ENCODE assay signal across 10 cellular contexts in the genomic region with DNA sequence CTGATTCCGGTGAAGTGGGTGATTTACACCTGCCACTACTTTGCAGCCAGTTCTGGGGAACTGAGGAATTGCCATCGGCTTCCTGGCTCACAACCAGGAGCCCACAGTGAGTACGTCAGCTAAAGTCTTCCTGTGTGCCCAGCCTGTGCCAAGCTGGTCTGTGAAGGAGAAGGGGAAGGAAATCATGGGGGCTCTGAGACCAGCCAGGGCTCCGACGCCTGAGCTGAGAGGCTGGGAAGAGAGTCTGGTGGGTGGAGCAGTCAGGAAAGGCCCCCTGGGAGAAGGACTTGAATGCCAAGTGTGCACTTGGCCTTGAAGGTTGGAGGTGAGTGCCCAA. TPM values are rescaled to one million over a fixed set of nuclear protein-coding genes. Genes with fewer than 3 reads are reported as not detected.
DNase-seq lines count a peak whose midpoint lies in the region; ATAC-seq, FAIRE-seq and TF ChIP-seq lines count a peak whose summit lies in the region.
"Had no signal": no experiment of that assay in that cellular context is flagged by ENCODE, and none has a peak within 500 bp of the region (broad histone marks: within the 10 kb centered on the region; RNA-seq: fewer than 3 reads in every experiment).

No MANE protein-coding gene starts in this region.

- DNase-seq in HAP-1 (ENCODE audit: low spot score in 2 of 2) (peak in 1 of 2 experiments; percentile 46), bronchial epithelial cell (ENCODE audit: low read depth) (no peak), OCI-M2 (lab: John Stamatoyannopoulos, UW; ENCODE audit: unreplicated experiment) (no peak), NCI-H82 (lab: John Stamatoyannopoulos, UW) (no peak), DMS114 treated with DMSO at 0.1 percent for 48 hours (lab: John Stamatoyannopoulos, UW; ENCODE audit: unreplicated experiment) (no peak)
- DNase-seq in stimulated activated naive B cell treated with anti-CD40 and anti-IgM and Interleukin-4, amounts not matched to agents 10 μg/mL and 1 μg/mL and 100 μg/mL, for 72 hours = no peak
- DNase-seq in stimulated activated CD4-positive, alpha-beta T cell treated with anti-CD3 and anti-CD28 coated beads, Interleukin-15, amount 100 ng/mL, for 24 hours = no peak

- peaks cover 26% of the 10 kb centered on the region for H3K4me1 ChIP-seq in HAP-1

- H3K9me3 ChIP-seq in HAP-1 = no peaks in the 10 kb centered on the region

- H3K36me3 Mint-ChIP-seq in stimulated activated naive B cell treated with anti-CD40 and anti-IgM and Interleukin-4, amounts not matched to agents 10 μg/mL and 1 μg/mL and 100 μg/mL, for 72 hours = peaks cover 2 to 5% of the 10 kb centered on the region in 2 donors

- peak overlapping the region; percentile 91 for H3K27ac ChIP-seq in layer of hippocampus (ENCODE audit: low read depth, low read length)
- H3K27ac ChIP-seq: VCaP had no signal

- peak in 1 of 2 donors; percentile 67 for ATAC-seq in stimulated activated naive B cell treated with anti-CD40 and anti-IgM and Interleukin-4, amounts not matched to agents 10 μg/mL and 1 μg/mL and 100 μg/mL, for 72 hours (replicated peaks)

- no peak for FAIRE-seq in bronchial epithelial cell (lab: Jason Lieb, UNC)

- no peak for TF ChIP-seq CTCF in bronchial epithelial cell (IDR thresholded peaks at IDR 0.05; ENCODE audit: insufficient read depth, low read length, severe bottlenecking)

- H3K4me3 ChIP-seq in HAP-1 = peak overlapping the region; percentile 92
- H3K4me3 ChIP-seq in bronchial epithelial cell (ENCODE audit: low read depth, low read length) = peak overlapping the region; percentile 84

- in situ Hi-C loops in HAP-1 (cut with MboI; ENCODE audit: low sequenced_read_pairs) = no loop called here

- peak overlapping the region; percentile 78 for H3K27ac Mint-ChIP-seq in stimulated activated naive B cell treated with anti-CD40 and anti-IgM and Interleukin-4, amounts not matched to agents 10 μg/mL and 1 μg/mL and 100 μg/mL, for 72 hours

- H3K36me3 ChIP-seq in HAP-1 (replicated peaks) (peaks cover 8% of the 10 kb centered on the region), bronchial epithelial cell (ENCODE audit: control insufficient read depth, insufficient read depth, low read length) (no peaks in the 10 kb centered on the region)

- peaks cover 19 to 26% of the 10 kb centered on the region in 2 donors for H3K4me1 Mint-ChIP-seq in stimulated activated naive B cell treated with anti-CD40 and anti-IgM and Interleukin-4, amounts not matched to agents 10 μg/mL and 1 μg/mL and 100 μg/mL, for 72 hours

- peak overlapping the region; percentile 89 to 94 for H3K4me3 Mint-ChIP-seq in stimulated activated naive B cell treated with anti-CD40 and anti-IgM and Interleukin-4, amounts not matched to agents 10 μg/mL and 1 μg/mL and 100 μg/mL, for 72 hours

- no peaks in the 10 kb centered on the region for H3K9me3 Mint-ChIP-seq in stimulated activated naive B cell treated with anti-CD40 and anti-IgM and Interleukin-4, amounts not matched to agents 10 μg/mL and 1 μg/mL and 100 μg/mL, for 72 hours
- H3K9me3 Mint-ChIP-seq: central memory CD8-positive, alpha-beta T cell had no signal

- H3K27me3 ChIP-seq in HAP-1 (ENCODE audit: low read depth) (no peaks in the 10 kb centered on the region), bronchial epithelial cell (ENCODE audit: control insufficient read depth, insufficient read depth, low read length) (no peaks in the 10 kb centered on the region), layer of hippocampus (ENCODE audit: control insufficient read depth, insufficient read depth, low read length) (no peaks in the 10 kb centered on the region)

- H3K27me3 Mint-ChIP-seq in stimulated activated naive B cell treated with anti-CD40 and anti-IgM and Interleukin-4, amounts not matched to agents 10 μg/mL and 1 μg/mL and 100 μg/mL, for 72 hours = peaks cover 0 to 4% of the 10 kb centered on the region in 2 donors
- H3K27me3 Mint-ChIP-seq: central memory CD8-positive, alpha-beta T cell had no signal

RNA-seq across cellular contexts. Expression of gene LURAP1, which starts 1.2 kb away (rescaled TPM):
- 4.5 and 5.5 TPM in 2 replicates for total RNA-seq in bronchial epithelial cell

RNA-seq across cellular contexts. Expression of gene POMGNT1, which starts 6.1 kb away (rescaled TPM):
- 48.1 and 54.8 TPM in 2 replicates for total RNA-seq in bronchial epithelial cell

RNA-seq across cellular contexts. Expression of gene P3R3URF, which starts 28.1 kb away (rescaled TPM):
- total RNA-seq in bronchial epithelial cell = not detected in 2 replicates

RNA-seq across cellular contexts. Expression of gene TSPAN1, which starts 29.5 kb away (rescaled TPM):
- total RNA-seq in bronchial epithelial cell = 42.1 and 49.4 TPM in 2 replicates

RNA-seq across cellular contexts. Expression of gene RAD54L, which starts 43.2 kb away (rescaled TPM):
- total RNA-seq in bronchial epithelial cell = 0.13 and 0.26 TPM in 2 replicates
